In genomic region chr3:40642812-40643211, GRCh38 we compare ENCODE assay signal across 22 cellular contexts.
A peak's percentile ranks its signal among the peaks of the same experiment; 100 is the strongest.
DNase-seq lines count a peak whose midpoint lies in the region; ATAC-seq, FAIRE-seq and TF ChIP-seq lines count a peak whose summit lies in the region.
"Had no signal": no experiment of that assay in that cellular context is flagged by ENCODE, and none has a peak within 500 bp of the region (broad histone marks: within the 10 kb centered on the region; RNA-seq: fewer than 3 reads in every experiment).

No MANE protein-coding gene starts in this region.

- H3K79me2 ChIP-seq in GM23338 (replicated peaks; ENCODE audit: insufficient read depth) (no peaks in the 10 kb centered on the region), K562 (ENCODE audit: control insufficient read depth, insufficient read depth, low read length) (no peaks in the 10 kb centered on the region)

- no peak overlapping the region for H3K23ac ChIP-seq in mesenchymal stem cell (ENCODE audit: low read length in 2 of 2)

- no peak overlapping the region for H2BK5ac ChIP-seq in mesenchymal stem cell (ENCODE audit: low read depth, low read length, poor library complexity, severe bottlenecking)

- no peak for TF ChIP-seq POLR2A in K562 (conservative IDR thresholded peaks at IDR 0.05)

- no peak overlapping the region for H2BK15ac ChIP-seq in mesenchymal stem cell (ENCODE audit: low read depth, poor library complexity, severe bottlenecking)

- in situ Hi-C loops in K562 (cut with MboI) = no loop called here

- H3K4me2 ChIP-seq in GM23338 (no peak overlapping the region), K562 (ENCODE audit: insufficient read depth, low read length) (no peak overlapping the region), mesenchymal stem cell (ENCODE audit: low read length, poor library complexity, severe bottlenecking) (no peak overlapping the region)
- H3K4me2 ChIP-seq: BLaER1 treated with 17β-estradiol and CSF1 and Interleukin-3, amounts not matched to agents 10 nM and 100 nM had no signal

- no peak for ATAC-seq in GM23338
- peak; percentile 27; the same call in 2 of the 3 replicates for ATAC-seq in K562
- no peak for ATAC-seq in naive B cell (ENCODE audit: low read depth in 2 of 2)
- ATAC-seq: HepG2 had no signal

- H3K9me2 ChIP-seq in GM23338 (ENCODE audit: insufficient read depth) = peaks cover 23% of the 10 kb centered on the region

- CTCF ChIA-PET in K562 (lab: Yijun Ruan, JAX; ENCODE audit: low intra/inter-chr PET ratio) = no interaction called here

- no peak overlapping the region for H3K9ac ChIP-seq in K562 (ENCODE audit: insufficient read depth in 1 of 2, low read depth in 2 of 2, low read length in 2 of 2)
- no peak overlapping the region for H3K9ac ChIP-seq in endodermal cell (ENCODE audit: extremely low read depth, low read length, poor library complexity, severe bottlenecking)
- H3K9ac ChIP-seq in mesenchymal stem cell (ENCODE audit: low read length) = no peak overlapping the region
- H3K9ac ChIP-seq: BLaER1 treated with 17β-estradiol and CSF1 and Interleukin-3, amounts not matched to agents 10 nM and 100 nM had no signal

- H3K36me3 ChIP-seq in GM23338 (ENCODE audit: insufficient read depth) (no peaks in the 10 kb centered on the region), K562 (ENCODE audit: control insufficient read depth, insufficient read depth, low read length) (no peaks in the 10 kb centered on the region), endodermal cell (ENCODE audit: control insufficient read depth, insufficient read depth, low read length) (no peaks in the 10 kb centered on the region), mesenchymal stem cell (ENCODE audit: control insufficient read depth in 1 of 2, insufficient read depth in 2 of 2, low read depth in 1 of 2, low read length in 2 of 2) (no peaks in the 10 kb centered on the region)
- H3K36me3 ChIP-seq: BLaER1 treated with 17β-estradiol and CSF1 and Interleukin-3, amounts not matched to agents 10 nM and 100 nM had no signal

- no peak overlapping the region for H3K4me3 Mint-ChIP-seq in GM23338
- H3K4me3 Mint-ChIP-seq in endodermal cell = no peak overlapping the region
- no peak overlapping the region for H3K4me3 Mint-ChIP-seq in naive B cell
- H3K4me3 Mint-ChIP-seq: B cell; CD8-positive, alpha-beta memory T cell had no signal

- H3K27ac ChIP-seq in GM23338 (ENCODE audit: low read depth) = no peak overlapping the region
- H3K27ac ChIP-seq in K562 (ENCODE audit: extremely low read depth, low read depth, low read length) = no peak overlapping the region
- no peak overlapping the region for H3K27ac ChIP-seq in endodermal cell (ENCODE audit: low read depth, low read length)
- no peak overlapping the region for H3K27ac ChIP-seq in mesenchymal stem cell (ENCODE audit: low read length, poor library complexity, severe bottlenecking)
- H3K27ac ChIP-seq: BLaER1 treated with 17β-estradiol and CSF1 and Interleukin-3, amounts not matched to agents 10 nM and 100 nM had no signal

- 0% methylated on average over 5 of the region's 5 CpGs for WGBS in K562 (ENCODE audit: insufficient coverage, low coverage, missing lambda C conversion rate)
- 93 to 94% methylated on average over 3 to 5 of the region's 5 CpGs for WGBS in endodermal cell (ENCODE audit: insufficient coverage in 1 of 2, insufficient read length in 1 of 2), 2 experiments
- WGBS in mesenchymal stem cell = 73% methylated on average over 5 of the region's 5 CpGs

- FAIRE-seq in K562 (lab: Jason Lieb, UNC) = no peak
- FAIRE-seq: G401.6, GM12891, GM19239, H54, HepG2 had no signal

- intact Hi-C loops in K562 (cut with micrococcal nuclease) = no loop called here

- H3K14ac ChIP-seq in mesenchymal stem cell (ENCODE audit: low read length in 2 of 2) = no peak overlapping the region

- H2BK12ac ChIP-seq in mesenchymal stem cell (ENCODE audit: low read length in 2 of 2) = no peak overlapping the region

- H3K36me3 Mint-ChIP-seq in GM23338 (ENCODE audit: low read depth) = no peaks in the 10 kb centered on the region
- no peaks in the 10 kb centered on the region for H3K36me3 Mint-ChIP-seq in endodermal cell (ENCODE audit: low read depth)
- H3K36me3 Mint-ChIP-seq in naive B cell = peaks cover 23 to 40% of the 10 kb centered on the region in 2 donors
- H3K36me3 Mint-ChIP-seq: CD8-positive, alpha-beta memory T cell had no signal

- no peak overlapping the region for H2BK120ac ChIP-seq in mesenchymal stem cell (ENCODE audit: low read depth, low read length)

- TF ChIP-seq CTCF in GM23338 (conservative IDR thresholded peaks at IDR 0.05; ENCODE audit: low read depth in 2 of 2) (peak; percentile 11 to 65; a peak in 2 of 4 replicates), K562 (IDR thresholded peaks at IDR 0.05 in 2 of 3, conservative IDR thresholded peaks at IDR 0.05 in 1 of 3; ENCODE audit: insufficient read depth in 2 of 3, low read depth in 1 of 3, low read length in 3 of 3) (peak in 2 of 3 experiments; percentile 12 to 23; a peak in 1 of 6 replicates), endodermal cell (conservative IDR thresholded peaks at IDR 0.05) (peak; percentile 48)

- H3F3A ChIP-seq in GM23338 (replicated peaks; ENCODE audit: low read depth) = no peaks in the 10 kb centered on the region

- H3K9me1 ChIP-seq in K562 (ENCODE audit: control insufficient read depth, insufficient read depth, low read length) = no peaks in the 10 kb centered on the region

- no peak overlapping the region for H3K18ac ChIP-seq in mesenchymal stem cell (ENCODE audit: low read depth in 1 of 2, low read length in 2 of 2)

- H3K79me1 ChIP-seq in mesenchymal stem cell (replicated peaks; ENCODE audit: low read length, poor library complexity, severe bottlenecking) = no peaks in the 10 kb centered on the region

- no peak overlapping the region for H3K4ac ChIP-seq in mesenchymal stem cell (ENCODE audit: low read depth in 1 of 2, low read length in 2 of 2)

- no peaks in the 10 kb centered on the region for H4K20me1 ChIP-seq in GM23338 (replicated peaks; ENCODE audit: insufficient read depth)
- no peaks in the 10 kb centered on the region for H4K20me1 ChIP-seq in K562 (replicated peaks; ENCODE audit: control insufficient read depth, insufficient read depth, low read length)
- H4K20me1 ChIP-seq: BLaER1 treated with 17β-estradiol and CSF1 and Interleukin-3, amounts not matched to agents 10 nM and 100 nM had no signal

- no peak overlapping the region for H4K8ac ChIP-seq in mesenchymal stem cell (ENCODE audit: low read length)

- no peaks in the 10 kb centered on the region for H3K27me3 ChIP-seq in GM23338 (ENCODE audit: insufficient read depth)
- H3K27me3 ChIP-seq in K562 (ENCODE audit: control insufficient read depth in 2 of 2, insufficient read depth in 2 of 2, low read length in 2 of 2) = peaks cover 0 to 6% of the 10 kb centered on the region in 2 experiments; a peak in 2 of 5 replicates
- peaks cover 48% of the 10 kb centered on the region for H3K27me3 ChIP-seq in endodermal cell (ENCODE audit: control insufficient read depth, insufficient read depth, low read length, poor library complexity, severe bottlenecking)
- peaks cover 14 to 20% of the 10 kb centered on the region in 2 experiments for H3K27me3 ChIP-seq in mesenchymal stem cell (ENCODE audit: control insufficient read depth in 1 of 2, insufficient read depth in 1 of 2, low read length in 2 of 2)
- H3K27me3 ChIP-seq: BLaER1 treated with 17β-estradiol and CSF1 and Interleukin-3, amounts not matched to agents 10 nM and 100 nM had no signal

- no peaks in the 10 kb centered on the region for H3K9me3 ChIP-seq in K562 (replicated peaks; ENCODE audit: control insufficient read depth, insufficient read depth, low read depth, low read length)
- H3K9me3 ChIP-seq in endodermal cell (ENCODE audit: control insufficient read depth, low read length) = no peaks in the 10 kb centered on the region
- H3K9me3 ChIP-seq in mesenchymal stem cell (ENCODE audit: control insufficient read depth, low read length) = peaks cover 3% of the 10 kb centered on the region
- H3K9me3 ChIP-seq: BLaER1 treated with 17β-estradiol and CSF1 and Interleukin-3, amounts not matched to agents 10 nM and 100 nM had no signal

- H3K27ac Mint-ChIP-seq in GM23338 (no peak overlapping the region), endodermal cell (no peak overlapping the region), naive B cell (peak overlapping the region in 4 of 6 donors; percentile 2 to 85 (median 38))
- H3K27ac Mint-ChIP-seq: CD8-positive, alpha-beta memory T cell had no signal

- DNase-seq in GM23338 (ENCODE audit: low spot score) (peak; percentile 6), K562 (ENCODE audit: extremely low read depth in 1 of 4, low spot score in 3 of 4) (no peak), endodermal cell (no peak), naive B cell (no peak), mesenchymal stem cell (no peak), NCI-H2081 (lab: John Stamatoyannopoulos, UW) (no peak)
- DNase-seq in stimulated activated naive CD4-positive, alpha-beta T cell treated with Interleukin-2 at 50 U/mL for 16 hours (lab: John Stamatoyannopoulos, UW) = no peak
- DNase-seq: 8988T; CD8-positive, alpha-beta memory T cell; COR-L47; DMS 273 treated with DMSO at 0.1 percent for 48 hours; DMS53; DND-41; EL had no signal

- H2AFZ ChIP-seq in GM23338 = peak overlapping the region; percentile 59; the same call in 1 of the 2 replicates
- H2AFZ ChIP-seq in K562 (ENCODE audit: low read depth, low read length) = no peak overlapping the region
- H2AFZ ChIP-seq in mesenchymal stem cell (ENCODE audit: low read depth, low read length) = no peak overlapping the region

- no peak for TF ChIP-seq RAD21 in K562 (CRISPR knock-in tag; conservative IDR thresholded peaks at IDR 0.05 in 1 of 2, IDR thresholded peaks at IDR 0.05 in 1 of 2)

- POLR2A ChIA-PET in K562 (lab: Yijun Ruan, JAX) = interaction anchor here (0.6 kb wide), 1 partner anchor 415 kb away, joined by 5 read pairs; no protein-coding TSS in a partner anchor

- no peaks in the 10 kb centered on the region for H3K4me1 ChIP-seq in GM23338 (ENCODE audit: insufficient read depth)
- H3K4me1 ChIP-seq in K562 (replicated peaks in 1 of 2; ENCODE audit: control insufficient read depth in 2 of 2, insufficient read depth in 2 of 2, low read length in 2 of 2) = no peaks in the 10 kb centered on the region
- H3K4me1 ChIP-seq in endodermal cell (ENCODE audit: control insufficient read depth, insufficient read depth, low read length) = no peaks in the 10 kb centered on the region
- no peaks in the 10 kb centered on the region for H3K4me1 ChIP-seq in mesenchymal stem cell (ENCODE audit: control insufficient read depth, insufficient read depth, low read depth, low read length)
- H3K4me1 ChIP-seq: BLaER1 treated with 17β-estradiol and CSF1 and Interleukin-3, amounts not matched to agents 10 nM and 100 nM had no signal

- H3K4me3 ChIP-seq in GM23338 (no peak overlapping the region), K562 (no peak overlapping the region), endodermal cell (ENCODE audit: low read length) (no peak overlapping the region), mesenchymal stem cell (ENCODE audit: insufficient read depth in 1 of 2, low read depth in 1 of 2, low read length in 2 of 2) (no peak overlapping the region)
- H3K4me3 ChIP-seq: BLaER1 treated with 17β-estradiol and CSF1 and Interleukin-3, amounts not matched to agents 10 nM and 100 nM had no signal

- H4K91ac ChIP-seq in mesenchymal stem cell (ENCODE audit: low read length) = no peak overlapping the region

- no TSS peak for BruUV-seq in K562 (replicated peaks; lab: Mats Ljungman, UMichigan)

- no peak overlapping the region for H2AK5ac ChIP-seq in mesenchymal stem cell (ENCODE audit: low read length, severe bottlenecking)

- H3K4me1 Mint-ChIP-seq in GM23338 (no peaks in the 10 kb centered on the region), endodermal cell (peaks cover 5% of the 10 kb centered on the region), naive B cell (peaks cover 5 to 42% (median 36%) of the 10 kb centered on the region in 3 donors)
- H3K4me1 Mint-ChIP-seq: CD8-positive, alpha-beta memory T cell had no signal

- H3K9me3 Mint-ChIP-seq in GM23338 (no peaks in the 10 kb centered on the region), endodermal cell (no peaks in the 10 kb centered on the region), naive B cell (peaks cover 3 to 27% (median 20%) of the 10 kb centered on the region in 7 donors)
- H3K9me3 Mint-ChIP-seq: CD8-positive, alpha-beta memory T cell had no signal

- no peaks in the 10 kb centered on the region for H3K27me3 Mint-ChIP-seq in GM23338 (ENCODE audit: insufficient read depth, low read depth, poor library complexity)
- peaks cover 13% of the 10 kb centered on the region for H3K27me3 Mint-ChIP-seq in endodermal cell (ENCODE audit: insufficient read depth)
- H3K27me3 Mint-ChIP-seq in naive B cell = no peaks in the 10 kb centered on the region
- H3K27me3 Mint-ChIP-seq: B cell, IgD-negative memory B cell had no signal

- TF ChIP-seq EP300 in K562 (IDR thresholded peaks at IDR 0.05; ENCODE audit: low read length) = no peak

Comparison
In these comparisons a context has a peak if more than half of its experiments do, and no peak if none do; other contexts are left out.
1. H3K27ac Mint-ChIP-seq: peak in naive B cell (4 of 6); none in GM23338 (single experiment) and endodermal cell (single experiment).
2. Peak in every context shown above with its lines, with median percentiles within 50 percentile points of each other: CTCF ChIP-seq.